ENCODE assay signal across 11 cellular contexts in genomic region chr2:46365913-46366674, GRCh38.
DNase-seq lines count a peak whose midpoint lies in the region; ATAC-seq and TF ChIP-seq lines count a peak whose summit lies in the region.
"Had no signal": no experiment of that assay in that cellular context is flagged by ENCODE, and none has a peak within 500 bp of the region (broad histone marks: within the 10 kb centered on the region; RNA-seq: fewer than 3 reads in every experiment).

No MANE protein-coding gene starts in this region.

- H3K4me1 ChIP-seq in CD4-positive, alpha-beta memory T cell (ENCODE audit: insufficient read depth, low read length): peaks cover 22% of the 10 kb centered on the region
- H3K4me1 ChIP-seq: colonic mucosa had no signal

- TF ChIP-seq CTCF in neural cell (IDR thresholded peaks at IDR 0.05; ENCODE audit: poor library complexity, severe bottlenecking): peak; percentile 53

- POLR2A ChIA-PET in CD4-positive, alpha-beta memory T cell (lab: Charles Lee; ENCODE audit: partially characterized antibody): no interaction called here

- DNase-seq in DMS114 treated with DMSO at 0.1 percent for 48 hours (lab: John Stamatoyannopoulos, UW; ENCODE audit: unreplicated experiment): peak; percentile 30
- DNase-seq in M059J (ENCODE audit: low read depth): peak; percentile 13
- DNase-seq in dermis blood vessel endothelial cell: peak; percentile 23
- no peak for DNase-seq in CD4-positive, alpha-beta memory T cell
- no peak for DNase-seq in MV-4-11 (lab: John Stamatoyannopoulos, UW)
- no peak for DNase-seq in posterior vena cava (ENCODE audit: low spot score)
- DNase-seq: activated CD4-positive, alpha-beta memory T cell treated with anti-CD3 and anti-CD28 coated beads, Interleukin-2, amount 10 ng/mL, durations not matched to agents 7 days and 5 days; colonic mucosa; NCI-H187 treated with DMSO at 0.1 percent for 48 hours had no signal

- H3K27me3 Mint-ChIP-seq in CD4-positive, alpha-beta memory T cell: no peaks in the 10 kb centered on the region
- H3K27me3 Mint-ChIP-seq: activated CD4-positive, alpha-beta memory T cell treated with anti-CD3 and anti-CD28 coated beads, Interleukin-2, amount 10 ng/mL, durations not matched to agents 7 days and 5 days had no signal

- TF ChIP-seq RAD21 in neural cell (conservative IDR thresholded peaks at IDR 0.05): peak; percentile 51

- no peak overlapping the region for H3K4me3 ChIP-seq in neural cell (ENCODE audit: low read length)
- H3K4me3 ChIP-seq in CD4-positive, alpha-beta memory T cell (ENCODE audit: low read length in 2 of 2): no peak overlapping the region
- H3K4me3 ChIP-seq: colonic mucosa had no signal

- intact Hi-C loops in CD4-positive, alpha-beta memory T cell (cut with micrococcal nuclease): loop anchor here (1.0 to 5.0 kb wide), 8 partner anchors 14 to 373 kb away; partner anchors contain the start of gene EPAS1
- intact Hi-C loops in posterior vena cava (cut with DNase I): loop anchor here in 1 of 2 donors (5.0 kb wide), 2 partner anchors 69 to 354 kb away; partner anchors contain the start of gene EPAS1

- H3K27ac Mint-ChIP-seq in CD4-positive, alpha-beta memory T cell: no peak overlapping the region
- H3K27ac Mint-ChIP-seq: activated CD4-positive, alpha-beta memory T cell treated with anti-CD3 and anti-CD28 coated beads, Interleukin-2, amount 10 ng/mL, durations not matched to agents 7 days and 5 days had no signal

- peaks cover 22 to 42% (median 36%) of the 10 kb centered on the region in 4 donors for H3K4me1 Mint-ChIP-seq in CD4-positive, alpha-beta memory T cell

- ATAC-seq in GM21360 (IDR thresholded peaks at IDR 0.05; ENCODE audit: unreplicated experiment): no peak

- H3K27me3 ChIP-seq in neural cell (ENCODE audit: insufficient read depth, low read depth, low read length): no peaks in the 10 kb centered on the region
- H3K27me3 ChIP-seq in CD4-positive, alpha-beta memory T cell (ENCODE audit: insufficient read depth, low read length): no peaks in the 10 kb centered on the region
- H3K27me3 ChIP-seq: colonic mucosa had no signal

- no peaks in the 10 kb centered on the region for H3K36me3 ChIP-seq in neural cell (ENCODE audit: insufficient read depth, low read length)
- H3K36me3 ChIP-seq in CD4-positive, alpha-beta memory T cell (ENCODE audit: insufficient read depth, low read length): no peaks in the 10 kb centered on the region
- H3K36me3 ChIP-seq: colonic mucosa had no signal

- no peak overlapping the region for H3K4me2 ChIP-seq in neural cell (ENCODE audit: low read length)

- no peak overlapping the region for H2AFZ ChIP-seq in neural cell (ENCODE audit: low read depth, low read length)

- no peak for TF ChIP-seq EP300 in neural cell (conservative IDR thresholded peaks at IDR 0.05; ENCODE audit: poor library complexity, severe bottlenecking)

- H3K9ac ChIP-seq in neural cell (ENCODE audit: low read length): no peak overlapping the region

- no peaks in the 10 kb centered on the region for H3K9me3 ChIP-seq in neural cell (ENCODE audit: low read length)
- H3K9me3 ChIP-seq in CD4-positive, alpha-beta memory T cell (ENCODE audit: control insufficient read depth in 1 of 2, low read length in 2 of 2): no peaks in the 10 kb centered on the region
- H3K9me3 ChIP-seq: colonic mucosa had no signal

- no peaks in the 10 kb centered on the region for H3F3A ChIP-seq in neural cell (ENCODE audit: insufficient read depth, low read length, poor library complexity, severe bottlenecking)

- H3K9me2 ChIP-seq in neural cell (ENCODE audit: insufficient read depth, low read length): no peaks in the 10 kb centered on the region

- H4K20me1 ChIP-seq in neural cell (ENCODE audit: insufficient read depth): no peaks in the 10 kb centered on the region

- H3K4me3 Mint-ChIP-seq in CD4-positive, alpha-beta memory T cell: no peak overlapping the region
- H3K4me3 Mint-ChIP-seq: activated CD4-positive, alpha-beta memory T cell treated with anti-CD3 and anti-CD28 coated beads, Interleukin-2, amount 10 ng/mL, durations not matched to agents 7 days and 5 days had no signal

- no peaks in the 10 kb centered on the region for H3K9me3 Mint-ChIP-seq in CD4-positive, alpha-beta memory T cell
- H3K9me3 Mint-ChIP-seq: activated CD4-positive, alpha-beta memory T cell treated with anti-CD3 and anti-CD28 coated beads, Interleukin-2, amount 10 ng/mL, durations not matched to agents 7 days and 5 days had no signal

- no peaks in the 10 kb centered on the region for H3K36me3 Mint-ChIP-seq in CD4-positive, alpha-beta memory T cell

- CTCF ChIA-PET in CD4-positive, alpha-beta memory T cell (lab: Charles Lee; ENCODE audit: partially characterized antibody): interaction anchor here (0.6 to 3.7 kb wide), 18 partner anchors 9 to 1810 kb away, joined by 3 to 48 read pairs (median 4); no protein-coding TSS in a partner anchor

- H3K79me2 ChIP-seq in neural cell (replicated peaks; ENCODE audit: insufficient read depth, low read length): no peaks in the 10 kb centered on the region

- no peak overlapping the region for H3K27ac ChIP-seq in neural cell (ENCODE audit: low read length)
- no peak overlapping the region for H3K27ac ChIP-seq in CD4-positive, alpha-beta memory T cell (ENCODE audit: low read depth, low read length)
- H3K27ac ChIP-seq: colonic mucosa had no signal

TF ChIP-seq in neural cell, 6 proteins besides CTCF, POLR2A, EP300 and RAD21:
- peak; percentile 67 for TF ChIP-seq SMC3 (conservative IDR thresholded peaks at IDR 0.05; ENCODE audit: poor library complexity)
- TF ChIP-seq REST (IDR thresholded peaks at IDR 0.05; ENCODE audit: borderline replicate concordance): no peak
- TF ChIP-seq POLR2AphosphoS5 (IDR thresholded peaks at IDR 0.05): no peak
- TF ChIP-seq MXI1 (conservative IDR thresholded peaks at IDR 0.05; ENCODE audit: poor library complexity, severe bottlenecking): no peak
- no peak for TF ChIP-seq EZH2 (IDR thresholded peaks at IDR 0.05; ENCODE audit: borderline replicate concordance, insufficient read depth, low read length, poor library complexity, severe bottlenecking)
- no peak for TF ChIP-seq TAF1 (IDR thresholded peaks at IDR 0.05; ENCODE audit: low read depth)

Comparison
In these comparisons a context has a peak if more than half of its experiments do, and no peak if none do; other contexts are left out.
1. DNase-seq: peak in DMS114 treated with DMSO at 0.1 percent for 48 hours (single experiment), M059J (single experiment) and dermis blood vessel endothelial cell (single experiment); none in CD4-positive, alpha-beta memory T cell (0 of 5), MV-4-11 (single experiment) and posterior vena cava (single experiment).